In genomic region chr12:4174417-4174816, GRCh38 we compare ENCODE assay signal across 21 cellular contexts.
"Had no signal": no experiment of that assay in that cellular context is flagged by ENCODE, and none has a peak within 500 bp of the region (broad histone marks: within the 10 kb centered on the region; RNA-seq: fewer than 3 reads in every experiment).

No MANE protein-coding gene starts in this region.

- H3K36me3 Mint-ChIP-seq: natural killer cell had no signal

- H3K4me3 Mint-ChIP-seq: activated naive CD8-positive, alpha-beta T cell treated with anti-CD3 and anti-CD28 coated beads for 36 hours; natural killer cell had no signal

- H3K4me1 ChIP-seq: body of pancreas, esophagus squamous epithelium, transverse colon, vagina had no signal

- H3K4me1 Mint-ChIP-seq: natural killer cell had no signal

- H3K9me3 ChIP-seq: body of pancreas, esophagus squamous epithelium, transverse colon, vagina had no signal

- H3K36me3 ChIP-seq: esophagus squamous epithelium, transverse colon, vagina had no signal

- H3K4me3 ChIP-seq: body of pancreas, esophagus squamous epithelium, skin epidermis, transverse colon, vagina had no signal

- H3K9me3 Mint-ChIP-seq: natural killer cell had no signal

- H3K27me3 Mint-ChIP-seq: activated naive CD8-positive, alpha-beta T cell treated with anti-CD3 and anti-CD28 coated beads for 36 hours had no signal

- ATAC-seq: body of pancreas, left ventricle myocardium superior, natural killer cell, right cardiac atrium had no signal

- H3K27ac ChIP-seq: body of pancreas, esophagus squamous epithelium, skin epidermis, transverse colon, vagina had no signal

- H3K27ac Mint-ChIP-seq: activated naive CD8-positive, alpha-beta T cell treated with anti-CD3 and anti-CD28 coated beads for 36 hours; natural killer cell; progenitor cell of endocrine pancreas had no signal

- H3K27me3 ChIP-seq: body of pancreas, transverse colon, vagina had no signal

- DNase-seq: activated CD4-positive, alpha-beta T cell treated with anti-CD3 and anti-CD28 coated beads, Interleukin-2, amount 50 U/mL, for 48 hours; activated CD4-positive, CD25-positive, alpha-beta regulatory T cell treated with anti-CD3 and anti-CD28 coated beads, Interleukin-2, amount 50 U/mL, for 72 hours; activated gamma-delta T cell treated with Interleukin-2 at 50 U/mL for 16 hours; activated naive CD8-positive, alpha-beta T cell treated with anti-CD3 and anti-CD28 coated beads for 36 hours; activated T-cell treated with anti-CD3 and anti-CD28 coated beads, Interleukin-2, amount 50 U/mL, for 48 hours; body of pancreas; esophagus squamous epithelium; kidney glomerular epithelial cell; left ventricle myocardium superior; mesenchymal stem cell; natural killer cell; occipital lobe; right cardiac atrium; stimulated activated CD4-positive, alpha-beta T cell treated with anti-CD3 and anti-CD28 coated beads, Interleukin-15, amount 100 ng/mL, for 24 hours; stimulated activated CD4-positive, alpha-beta T cell treated with anti-CD3 and anti-CD28 coated beads, Interleukin-4, amount 100 ng/mL, for 1 hour; stimulated activated naive CD4-positive, alpha-beta T cell; transverse colon had no signal

- FAIRE-seq: colon had no signal
